16 cellular contexts compared by ENCODE assay signal in the genomic region with DNA sequence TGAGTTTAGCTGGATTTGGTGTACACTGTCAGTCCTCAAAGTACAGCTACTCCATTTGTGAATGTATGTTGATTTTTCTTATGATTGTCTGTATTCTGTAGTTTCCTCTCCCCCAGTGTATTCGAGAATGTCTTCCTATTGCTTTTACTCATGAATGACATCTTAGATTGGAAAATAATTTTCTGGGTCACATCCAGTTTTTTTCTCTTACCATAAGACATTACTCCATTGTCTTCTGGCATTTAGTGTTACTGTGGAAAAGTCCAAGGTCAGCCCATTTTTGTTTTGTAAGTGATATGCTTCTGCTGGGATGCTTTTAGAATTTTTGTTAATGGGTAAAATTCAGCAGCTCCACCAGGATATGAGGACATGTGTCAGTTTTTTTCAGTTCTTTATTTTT. TPM values are rescaled to one million over a fixed set of nuclear protein-coding genes. Genes with fewer than 3 reads are reported as not detected.
DNase-seq lines count a peak whose midpoint lies in the region; ATAC-seq and TF ChIP-seq lines count a peak whose summit lies in the region.
"Had no signal": no experiment of that assay in that cellular context is flagged by ENCODE, and none has a peak within 500 bp of the region (broad histone marks: within the 10 kb centered on the region; RNA-seq: fewer than 3 reads in every experiment).

No MANE protein-coding gene starts in this region.

- no peaks in the 10 kb centered on the region for H3K9me3 Mint-ChIP-seq in activated B cell treated with CpG ODN at 0.5 μM for 24 hours
- H3K9me3 Mint-ChIP-seq in progenitor cell of endocrine pancreas (ENCODE audit: low read depth), result no peaks in the 10 kb centered on the region
- H3K9me3 Mint-ChIP-seq in activated CD4-positive, alpha-beta T cell treated with anti-CD3 and anti-CD28 coated beads for 36 hours (ENCODE audit: low read depth), result no peaks in the 10 kb centered on the region
- H3K9me3 Mint-ChIP-seq: activated CD4-positive, alpha-beta T cell treated with anti-CD3 and anti-CD28 coated beads, Interleukin-2, amount 10 ng/mL, durations not matched to agents 24 days and 14 days had no signal

- no peak for TF ChIP-seq CTCF in activated B cell treated with CpG ODN at 0.5 μM for 24 hours (IDR thresholded peaks at IDR 0.05)
- no peak for TF ChIP-seq CTCF in fibroblast of mammary gland (conservative IDR thresholded peaks at IDR 0.05; ENCODE audit: control insufficient read depth, insufficient read depth, low read depth, low read length)
- no peak for TF ChIP-seq CTCF in progenitor cell of endocrine pancreas (IDR thresholded peaks at IDR 0.05; ENCODE audit: unreplicated experiment)

- peaks cover 63% of the 10 kb centered on the region for H3F3A ChIP-seq in GM23248 (ENCODE audit: insufficient read depth)

- H3K4me1 Mint-ChIP-seq in activated B cell treated with CpG ODN at 0.5 μM for 24 hours (peaks cover 69% of the 10 kb centered on the region), progenitor cell of endocrine pancreas (ENCODE audit: low read depth) (peaks cover 30% of the 10 kb centered on the region)
- H3K4me1 Mint-ChIP-seq in activated CD4-positive, alpha-beta T cell treated with anti-CD3 and anti-CD28 coated beads for 36 hours, result peaks cover 87% of the 10 kb centered on the region

- CTCF ChIA-PET in activated B cell treated with CpG ODN at 0.5 μM for 24 hours (lab: Charles Lee), result no interaction called here
- CTCF ChIA-PET in activated CD4-positive, alpha-beta T cell treated with anti-CD3 and anti-CD28 coated beads for 36 hours (lab: Charles Lee), result interaction anchor here (0.6 to 1.5 kb wide), 5 partner anchors 9 to 1308 kb away, joined by 3 to 5 read pairs (median 4); no protein-coding TSS in a partner anchor

- POLR2A ChIA-PET in activated B cell treated with CpG ODN at 0.5 μM for 24 hours (lab: Charles Lee), result interaction anchor here (1.1 kb wide), 1 partner anchor 33 kb away, joined by 3 read pairs; no protein-coding TSS in a partner anchor
- POLR2A ChIA-PET in activated CD4-positive, alpha-beta T cell treated with anti-CD3 and anti-CD28 coated beads for 36 hours (lab: Charles Lee), result no interaction called here

- DNase-seq in GM23248, result peak; percentile 17
- DNase-seq in activated B cell treated with CpG ODN at 0.5 μM for 24 hours, result no peak
- DNase-seq in fibroblast of mammary gland (ENCODE audit: low read depth), result peak; percentile 11
- DNase-seq in progenitor cell of endocrine pancreas (ENCODE audit: low spot score, unreplicated experiment), result no peak
- no peak for DNase-seq in activated CD4-positive, alpha-beta T cell treated with anti-CD3 and anti-CD28 coated beads for 36 hours
- DNase-seq in NCI-H2029 (lab: John Stamatoyannopoulos, UW), result no peak
- DNase-seq in T-helper 9 cell, result no peak
- DNase-seq: activated CD4-positive, alpha-beta T cell treated with anti-CD3 and anti-CD28 coated beads, Interleukin-2, amount 10 ng/mL, durations not matched to agents 24 days and 14 days; activated effector memory CD4-positive, alpha-beta T cell treated with anti-CD3 and anti-CD28 coated beads, Interleukin-2, amount 50 U/mL, for 16 hours; brain microvascular endothelial cell; kidney; NCI-H1694 treated with DMSO at 0.1 percent for 48 hours; NCI-H524; Peyer's patch; thyroid gland had no signal

- in situ Hi-C loops in GM23248 (cut with MboI), result no loop called here

- no peak for ATAC-seq in activated B cell treated with CpG ODN at 0.5 μM for 24 hours (ENCODE audit: low read depth)
- ATAC-seq in activated CD4-positive, alpha-beta T cell treated with anti-CD3 and anti-CD28 coated beads for 36 hours, result no peak

- H3K4me3 Mint-ChIP-seq in activated B cell treated with CpG ODN at 0.5 μM for 24 hours (no peak overlapping the region), progenitor cell of endocrine pancreas (ENCODE audit: low read depth) (no peak overlapping the region)
- H3K4me3 Mint-ChIP-seq in activated CD4-positive, alpha-beta T cell treated with anti-CD3 and anti-CD28 coated beads for 36 hours, result no peak overlapping the region
- H3K4me3 Mint-ChIP-seq: activated CD4-positive, alpha-beta T cell treated with anti-CD3 and anti-CD28 coated beads, Interleukin-2, amount 10 ng/mL, durations not matched to agents 24 days and 14 days had no signal

- no peak overlapping the region for H3K4me2 ChIP-seq in GM23248 (ENCODE audit: unreplicated experiment)

- H3K4me3 ChIP-seq in GM23248 (no peak overlapping the region), fibroblast of mammary gland (ENCODE audit: control insufficient read depth, low read depth, low read length) (no peak overlapping the region)
- H3K4me3 ChIP-seq: Peyer's patch, thyroid gland had no signal

- no peak overlapping the region for H3K27ac ChIP-seq in GM23248
- H3K27ac ChIP-seq: brain microvascular endothelial cell, HL-60, Peyer's patch, thyroid gland had no signal

- H3K27ac Mint-ChIP-seq in activated B cell treated with CpG ODN at 0.5 μM for 24 hours (peak overlapping the region; percentile 31), progenitor cell of endocrine pancreas (peak overlapping the region; percentile 88)
- H3K27ac Mint-ChIP-seq in activated CD4-positive, alpha-beta T cell treated with anti-CD3 and anti-CD28 coated beads for 36 hours, result no peak overlapping the region

- H3K36me3 ChIP-seq in GM23248 (ENCODE audit: low read depth), result peaks cover 17% of the 10 kb centered on the region; the same call in 1 of the 2 replicates

- H3K36me3 Mint-ChIP-seq in activated B cell treated with CpG ODN at 0.5 μM for 24 hours (ENCODE audit: low read depth), result peaks cover 78% of the 10 kb centered on the region
- H3K36me3 Mint-ChIP-seq in progenitor cell of endocrine pancreas (ENCODE audit: insufficient read depth), result peaks cover 18% of the 10 kb centered on the region
- peaks cover 39% of the 10 kb centered on the region for H3K36me3 Mint-ChIP-seq in activated CD4-positive, alpha-beta T cell treated with anti-CD3 and anti-CD28 coated beads for 36 hours (ENCODE audit: low read depth)

- no peak overlapping the region for H3K9ac ChIP-seq in GM23248

- H2AFZ ChIP-seq in GM23248, result no peak overlapping the region

- no peaks in the 10 kb centered on the region for H3K9me2 ChIP-seq in GM23248 (ENCODE audit: insufficient read depth)

- H3K27me3 Mint-ChIP-seq in activated B cell treated with CpG ODN at 0.5 μM for 24 hours (no peaks in the 10 kb centered on the region), progenitor cell of endocrine pancreas (no peaks in the 10 kb centered on the region)
- no peaks in the 10 kb centered on the region for H3K27me3 Mint-ChIP-seq in activated CD4-positive, alpha-beta T cell treated with anti-CD3 and anti-CD28 coated beads for 36 hours
- H3K27me3 Mint-ChIP-seq: activated CD4-positive, alpha-beta T cell treated with anti-CD3 and anti-CD28 coated beads, Interleukin-2, amount 10 ng/mL, durations not matched to agents 24 days and 14 days had no signal

- H3K4me1 ChIP-seq in GM23248 (ENCODE audit: insufficient read depth), result peaks cover 35% of the 10 kb centered on the region

- no peaks in the 10 kb centered on the region for H3K9me3 ChIP-seq in GM23248 (ENCODE audit: low read depth)
- H3K9me3 ChIP-seq: Peyer's patch, thyroid gland had no signal

- intact Hi-C loops in activated B cell treated with CpG ODN at 0.5 μM for 24 hours (cut with micrococcal nuclease), result no loop called here
- intact Hi-C loops in activated CD4-positive, alpha-beta T cell treated with anti-CD3 and anti-CD28 coated beads for 36 hours (cut with DNase I, micrococcal nuclease), result no loop called here

- H3K27me3 ChIP-seq in GM23248 (replicated peaks; ENCODE audit: insufficient read depth), result no peaks in the 10 kb centered on the region
- H3K27me3 ChIP-seq: brain microvascular endothelial cell, Peyer's patch, thyroid gland had no signal

- H3K79me2 ChIP-seq in GM23248 (ENCODE audit: insufficient read depth), result peaks cover 100% of the 10 kb centered on the region

- H4K20me1 ChIP-seq in GM23248 (ENCODE audit: insufficient read depth), result peaks cover 39% of the 10 kb centered on the region

- WGBS in GM23248 (ENCODE audit: low coverage in 1 of 2, low lambda C conversion rate in 2 of 2, missing lambda C conversion rate in 2 of 2), 2 experiments, result 40 to 53% methylated on average over 1 of the region's 1 CpG

RNA-seq across cellular contexts. Expression of a gene that starts 33.5 kb away (rescaled TPM):
- 57.5 and 67.3 TPM in 2 replicates for total RNA-seq in GM23248 (2014; rRNA removed; shearing (Covaris generic))
- polyA plus RNA-seq in GM23248 (2016; fragmentation: Nextera tagmentation; extraction: Ambion mirVana), result 53.3 and 54.3 TPM in 2 replicates
- total RNA-seq in activated B cell treated with CpG ODN at 0.5 μM for 24 hours (145 and 159 TPM in 2 replicates), progenitor cell of endocrine pancreas (133 and 140 TPM in 2 replicates)
- total RNA-seq in activated CD4-positive, alpha-beta T cell treated with anti-CD3 and anti-CD28 coated beads for 36 hours, result 100 to 1,000 TPM; 103 to 136 TPM

Comparison
In these comparisons a context has a peak if more than half of its experiments do, and no peak if none do; other contexts are left out.
1. DNase-seq: peak in GM23248 (single experiment) and fibroblast of mammary gland (single experiment); none in activated B cell treated with CpG ODN at 0.5 μM for 24 hours (single experiment), progenitor cell of endocrine pancreas (single experiment), activated CD4-positive, alpha-beta T cell treated with anti-CD3 and anti-CD28 coated beads for 36 hours (single experiment), NCI-H2029 (single experiment) and T-helper 9 cell (single experiment).